Comparison of ENCODE assay signal across 11 cellular contexts in genomic region chr3:9147215-9147895, GRCh38.
DNase-seq lines count a peak whose midpoint lies in the region; ATAC-seq and TF ChIP-seq lines count a peak whose summit lies in the region.
"Had no signal": no experiment of that assay in that cellular context is flagged by ENCODE, and none has a peak within 500 bp of the region (broad histone marks: within the 10 kb centered on the region; RNA-seq: fewer than 3 reads in every experiment).

No MANE protein-coding gene starts in this region.

- H3K4me2 ChIP-seq in DND-41 (ENCODE audit: insufficient read depth, low read length): no peak overlapping the region

- ATAC-seq in DND-41 (ENCODE audit: insufficient read depth, low read depth) (peak; percentile 46; the same call in 2 of the 3 replicates), GM19468 (IDR thresholded peaks at IDR 0.05; ENCODE audit: extremely low read depth, unreplicated experiment) (peak; percentile 71), HG03108 (IDR thresholded peaks at IDR 0.05; ENCODE audit: unreplicated experiment) (peak; percentile 71)
- ATAC-seq: activated naive CD4-positive, alpha-beta T cell treated with anti-CD3 and anti-CD28 coated beads, Interleukin-2, amount 50 U/mL, for 72 hours; K562; lower lobe of right lung had no signal

- H3K9ac ChIP-seq in DND-41 (ENCODE audit: low read depth, low read length): no peak overlapping the region

- DNase-seq in DND-41 (no peak), dermis blood vessel endothelial cell (peak; percentile 79), DMS53 treated with DMSO at 0.1 percent for 48 hours (lab: John Stamatoyannopoulos, UW; ENCODE audit: unreplicated experiment) (no peak), DMS 273 (lab: John Stamatoyannopoulos, UW; ENCODE audit: unreplicated experiment) (no peak), LoVo (ENCODE audit: low spot score) (no peak)
- no peak for DNase-seq in activated CD4-positive, alpha-beta T cell treated with anti-CD3 and anti-CD28 coated beads, Interleukin-2, amount 50 U/mL, for 48 hours
- DNase-seq: lower lobe of right lung had no signal

- H4K20me1 ChIP-seq in DND-41 (ENCODE audit: insufficient read depth, low read length): no peaks in the 10 kb centered on the region

- no peaks in the 10 kb centered on the region for H3K27me3 ChIP-seq in DND-41 (ENCODE audit: insufficient read depth, low read length, poor library complexity)

- no peak overlapping the region for H3K4me3 ChIP-seq in DND-41 (ENCODE audit: low read depth in 1 of 2, low read length in 2 of 2)
- H3K4me3 ChIP-seq: K562, lower lobe of right lung had no signal

- H2AFZ ChIP-seq in DND-41 (ENCODE audit: low read depth, low read length): no peak overlapping the region

- no peak overlapping the region for H3K27ac ChIP-seq in DND-41 (ENCODE audit: low read length)
- H3K27ac ChIP-seq: lower lobe of right lung had no signal

- H3K9me3 ChIP-seq in DND-41 (ENCODE audit: insufficient read depth, low read length, severe bottlenecking): peaks cover 7% of the 10 kb centered on the region

- no peaks in the 10 kb centered on the region for H3K4me1 ChIP-seq in DND-41 (ENCODE audit: insufficient read depth, low read length)
- H3K4me1 ChIP-seq: lower lobe of right lung had no signal

- H3K36me3 ChIP-seq in DND-41 (ENCODE audit: insufficient read depth, low read length): no peaks in the 10 kb centered on the region
- H3K36me3 ChIP-seq: lower lobe of right lung had no signal

- H3K79me2 ChIP-seq in DND-41 (ENCODE audit: insufficient read depth, low read length): no peaks in the 10 kb centered on the region

- TF ChIP-seq CTCF in DND-41 (IDR thresholded peaks at IDR 0.05; ENCODE audit: borderline replicate concordance, extremely low read depth, low read length, poor library complexity, severe bottlenecking): no peak
